In genomic region chr11:74492084-74492483, GRCh38 we compare ENCODE assay signal across 10 cellular contexts. TPM values are rescaled to one million over a fixed set of nuclear protein-coding genes. Genes with fewer than 3 reads are reported as not detected.
DNase-seq lines count a peak whose midpoint lies in the region; ATAC-seq and TF ChIP-seq lines count a peak whose summit lies in the region.
"Had no signal": no experiment of that assay in that cellular context is flagged by ENCODE, and none has a peak within 500 bp of the region (broad histone marks: within the 10 kb centered on the region; RNA-seq: fewer than 3 reads in every experiment).

No MANE protein-coding gene starts in this region.

- H3K27me3 Mint-ChIP-seq in Caco-2 (ENCODE audit: insufficient read depth, unreplicated experiment) (no peaks in the 10 kb centered on the region), neural crest cell (ENCODE audit: low read depth) (no peaks in the 10 kb centered on the region)
- H3K27me3 Mint-ChIP-seq in activated naive CD8-positive, alpha-beta T cell = no peaks in the 10 kb centered on the region

- DNase-seq in Caco-2 = no peak
- DNase-seq in Karpas-422 = no peak
- no peak for DNase-seq in neural crest cell (ENCODE audit: low read depth, low spot score)
- DNase-seq in stimulated activated CD4-positive, alpha-beta T cell treated with anti-CD3 and anti-CD28 coated beads, Interleukin-1b, Interleukin-23, amount 100 ng/mL, for 48 hours = no peak
- no peak for DNase-seq in GDM1 (lab: John Stamatoyannopoulos, UW)
- DNase-seq: NK-92 treated with Interleukin-12 subunit alpha and Interleukin-12 subunit beta, amount 100 ng/mL, for 24 hours had no signal

- H3K4me2 ChIP-seq in Karpas-422 (ENCODE audit: low read depth, low read length, poor library complexity, severe bottlenecking) = peak overlapping the region; percentile 81

- TF ChIP-seq CTCF in Caco-2 (IDR thresholded peaks at IDR 0.05; ENCODE audit: insufficient read depth in 1 of 2, low read depth in 1 of 2, low read length in 1 of 2, severe bottlenecking in 1 of 2, unreplicated experiment in 1 of 2) (no peak), neural crest cell (conservative IDR thresholded peaks at IDR 0.05) (no peak)

- peak overlapping the region; percentile 62 for H3K9ac ChIP-seq in Karpas-422 (ENCODE audit: low read length)

- ATAC-seq in HG03196 (IDR thresholded peaks at IDR 0.05; ENCODE audit: unreplicated experiment) (no peak), GM21423 (IDR thresholded peaks at IDR 0.05; ENCODE audit: unreplicated experiment) (no peak)

- H3K4me3 ChIP-seq in Caco-2 (ENCODE audit: low read depth, low read length) = peak overlapping the region; percentile 17
- H3K4me3 ChIP-seq in Karpas-422 (ENCODE audit: low read length) = peak overlapping the region; percentile 86

- no peaks in the 10 kb centered on the region for H4K20me1 ChIP-seq in Karpas-422 (ENCODE audit: insufficient read depth, low read depth, low read length)

- H3K9me2 ChIP-seq in Karpas-422 (replicated peaks; ENCODE audit: insufficient read depth, low read length) = no peaks in the 10 kb centered on the region

- H3K36me3 ChIP-seq in Caco-2 (ENCODE audit: control insufficient read depth, insufficient read depth, low read length) (no peaks in the 10 kb centered on the region), Karpas-422 (ENCODE audit: insufficient read depth, low read length) (0 out of 2 replicates have a peak, but pooled peaks cover 8% of the 10 kb centered on the region)
- H3K36me3 ChIP-seq: neutrophil had no signal

- H3K9me3 ChIP-seq in Caco-2 = 0 out of 2 replicates have a peak, but pooled peaks cover 2% of the 10 kb centered on the region
- no peaks in the 10 kb centered on the region for H3K9me3 ChIP-seq in Karpas-422 (ENCODE audit: low read length)
- H3K9me3 ChIP-seq: neutrophil had no signal

- H3K4me1 ChIP-seq in Caco-2 = peaks cover 7% of the 10 kb centered on the region
- peaks cover 17% of the 10 kb centered on the region for H3K4me1 ChIP-seq in Karpas-422 (ENCODE audit: low read length)

- H3K9me3 Mint-ChIP-seq in Caco-2 (ENCODE audit: unreplicated experiment) (peaks cover 8% of the 10 kb centered on the region), neural crest cell (peaks cover 6% of the 10 kb centered on the region)
- H3K9me3 Mint-ChIP-seq in activated naive CD8-positive, alpha-beta T cell (ENCODE audit: low read depth) = no peaks in the 10 kb centered on the region

- POLR2A ChIA-PET in Caco-2 (lab: Charles Lee) = interaction anchor here (0.6 to 2.5 kb wide), 8 partner anchors 18 to 771 kb away, joined by 3 to 23 read pairs (median 6); partner anchors contain the start of genes KCNE3 and PGM2L1

- H3K79me2 ChIP-seq in Karpas-422 (ENCODE audit: low read length) = 0 out of 2 replicates have a peak, but pooled peaks cover 4% of the 10 kb centered on the region

- H3K36me3 Mint-ChIP-seq in Caco-2 (ENCODE audit: insufficient read depth, unreplicated experiment) = peaks cover 16% of the 10 kb centered on the region
- H3K36me3 Mint-ChIP-seq in activated naive CD8-positive, alpha-beta T cell = peaks cover 4% of the 10 kb centered on the region
- H3K36me3 Mint-ChIP-seq in neural crest cell (ENCODE audit: low read depth) = peaks cover 21% of the 10 kb centered on the region

- no TSS peak for BruUV-seq in Caco-2 (replicated peaks; lab: Mats Ljungman, UMichigan)

- peak overlapping the region; percentile 82 for H3K27ac Mint-ChIP-seq in Caco-2 (ENCODE audit: unreplicated experiment)
- no peak overlapping the region for H3K27ac Mint-ChIP-seq in activated naive CD8-positive, alpha-beta T cell
- peak overlapping the region; percentile 93 for H3K27ac Mint-ChIP-seq in neural crest cell (ENCODE audit: unreplicated experiment)

- no peak overlapping the region for H2AFZ ChIP-seq in Karpas-422 (ENCODE audit: low read length)

- no peaks in the 10 kb centered on the region for H3K27me3 ChIP-seq in Caco-2 (replicated peaks; ENCODE audit: control insufficient read depth, insufficient read depth, low read length)
- no peaks in the 10 kb centered on the region for H3K27me3 ChIP-seq in Karpas-422 (ENCODE audit: low read length)
- H3K27me3 ChIP-seq: neutrophil had no signal

- H3K4me3 Mint-ChIP-seq in Caco-2 (ENCODE audit: unreplicated experiment) (peak overlapping the region; percentile 76), neural crest cell (peak overlapping the region; percentile 88)
- peak overlapping the region; percentile 36 for H3K4me3 Mint-ChIP-seq in activated naive CD8-positive, alpha-beta T cell

- peak overlapping the region; percentile 59 for H3K27ac ChIP-seq in Karpas-422 (ENCODE audit: low read length)

- intact Hi-C loops in Caco-2 (cut with micrococcal nuclease; ENCODE audit: unreplicated experiment) = loop anchor here (5.0 kb wide), 1 partner anchor 95 kb away; the partner anchor contains the start of gene PGM2L1

- CTCF ChIA-PET in Caco-2 (lab: Charles Lee) = interaction anchor here (0.7 to 3.6 kb wide), 4 partner anchors 39 to 358 kb away, joined by 3 to 43 read pairs (median 32); no protein-coding TSS in a partner anchor

- H3K4me1 Mint-ChIP-seq in Caco-2 (ENCODE audit: low read depth, unreplicated experiment) (peaks cover 10% of the 10 kb centered on the region), neural crest cell (peaks cover 21% of the 10 kb centered on the region)
- H3K4me1 Mint-ChIP-seq in activated naive CD8-positive, alpha-beta T cell (ENCODE audit: low read depth) = peaks cover 23% of the 10 kb centered on the region

RNA-seq across cellular contexts. Expression of gene LIPT2, which starts 1.4 kb away (rescaled TPM):
- total RNA-seq in Caco-2 (2022) (10.5 and 14.4 TPM in 2 replicates), neural crest cell (8.6 and 9.6 TPM in 2 replicates)
- total RNA-seq in Karpas-422 (2014; rRNA removed; shearing (Covaris generic); ENCODE audit: low replicate concordance) = 5.9 and 9.8 TPM in 2 replicates

RNA-seq across cellular contexts. Expression of gene KCNE3, which starts 24.7 kb away (rescaled TPM):
- total RNA-seq in Caco-2 (2022) = 48.1 and 58.2 TPM in 2 replicates
- total RNA-seq in Karpas-422 (2014; rRNA removed; shearing (Covaris generic); ENCODE audit: low replicate concordance) = 0.11 TPM in 1 of 2 replicates, not detected in the other
- 2.2 and 2.6 TPM in 2 replicates for total RNA-seq in neural crest cell

Comparison
In these comparisons a context has a peak if more than half of its experiments do, and no peak if none do; other contexts are left out.
1. H3K4me3 Mint-ChIP-seq: peak in every context shown above with its lines; median percentile 88 in neural crest cell; 76 in Caco-2; 36 in activated naive CD8-positive, alpha-beta T cell.
2. RNA of gene KCNE3, which starts 24.7 kb away (total RNA-seq): 48.1 to 58.2 TPM in Caco-2; 2.2 to 2.6 TPM in neural crest cell and 0.11 TPM in Karpas-422; every median in the first group is over 10 times any median in the second.